Comparison of ENCODE assay signal across 23 cellular contexts in the genomic region with DNA sequence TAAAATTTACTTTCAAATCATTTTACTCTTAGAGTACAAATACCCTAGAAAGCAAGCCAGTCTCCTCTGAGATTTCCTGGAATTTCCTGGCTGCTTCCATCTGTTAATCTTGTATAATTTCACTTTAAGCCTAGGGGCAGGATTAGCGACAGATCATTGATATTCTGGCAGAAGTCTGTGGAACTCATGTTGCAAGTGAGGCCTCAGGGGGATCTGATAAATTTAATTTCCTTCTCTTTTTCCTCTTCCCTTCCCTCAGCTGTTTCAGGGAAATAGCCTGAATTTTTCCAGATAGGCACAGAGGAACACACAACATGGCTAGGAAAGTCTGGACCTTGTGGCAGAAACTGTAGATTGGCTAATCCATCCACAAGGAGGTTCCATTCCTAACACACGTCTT. TPM values are rescaled to one million over a fixed set of nuclear protein-coding genes. Genes with fewer than 3 reads are reported as not detected.
"Had no signal": no experiment of that assay in that cellular context is flagged by ENCODE, and none has a peak within 500 bp of the region (broad histone marks: within the 10 kb centered on the region; RNA-seq: fewer than 3 reads in every experiment).

No MANE protein-coding gene starts in this region.

- H3K9me3 ChIP-seq: MG63 had no signal

- H3K4me3 ChIP-seq: MG63 had no signal

- H3K27me3 ChIP-seq: MG63 had no signal

- ATAC-seq: HepG2, SK-N-SH treated with all-trans-retinoic acid at 6 μM for 48 hours had no signal

- DNase-seq: IMR-90, Karpas-422, KG1, MG63, NCI-H1092, NCI-H1105 treated with DMSO at 0.1 percent for 48 hours, NCI-H1417 treated with DMSO at 0.1 percent for 48 hours, NCI-H146, NCI-H1694 treated with DMSO at 0.1 percent for 48 hours, NCI-H2029, NCI-H2081 treated with DMSO at 0.1 percent for 48 hours, NCI-H2171, NCI-H226, NCI-H446, NCI-H510A, NCI-H524 treated with DMSO at 0.1 percent for 48 hours, RPMI8226, SHP77, T-helper 1 cell had no signal

- H3K36me3 ChIP-seq: MG63 had no signal

RNA-seq across cellular contexts. Expression of a gene that starts 5.9 kb away (rescaled TPM):
- total RNA-seq: HepG2, HT1080, IMR-90, SK-MEL-5 had no signal
- polyA plus RNA-seq: IMR-90 had no signal

RNA-seq across cellular contexts. Expression of a gene that starts 21.2 kb away (rescaled TPM):
- total RNA-seq: HepG2, HT1080, IMR-90, SK-MEL-5 had no signal
- polyA plus RNA-seq: IMR-90 had no signal

RNA-seq across cellular contexts. Expression of a gene that starts 25.4 kb away (rescaled TPM):
- total RNA-seq: HepG2, HT1080, IMR-90, SK-MEL-5 had no signal
- polyA plus RNA-seq: IMR-90 had no signal

RNA-seq across cellular contexts. Expression of a gene that starts 47.0 kb away (rescaled TPM):
- total RNA-seq: HepG2, HT1080, IMR-90, SK-MEL-5 had no signal
- polyA plus RNA-seq: HepG2, IMR-90 had no signal

RNA-seq across cellular contexts. Expression of a gene that starts 54.0 kb away (rescaled TPM):
- total RNA-seq: HepG2, HT1080, IMR-90, SK-MEL-5 had no signal
- polyA plus RNA-seq: HepG2, IMR-90 had no signal
